Comparison of ENCODE assay signal across 8 cellular contexts in the genomic region with DNA sequence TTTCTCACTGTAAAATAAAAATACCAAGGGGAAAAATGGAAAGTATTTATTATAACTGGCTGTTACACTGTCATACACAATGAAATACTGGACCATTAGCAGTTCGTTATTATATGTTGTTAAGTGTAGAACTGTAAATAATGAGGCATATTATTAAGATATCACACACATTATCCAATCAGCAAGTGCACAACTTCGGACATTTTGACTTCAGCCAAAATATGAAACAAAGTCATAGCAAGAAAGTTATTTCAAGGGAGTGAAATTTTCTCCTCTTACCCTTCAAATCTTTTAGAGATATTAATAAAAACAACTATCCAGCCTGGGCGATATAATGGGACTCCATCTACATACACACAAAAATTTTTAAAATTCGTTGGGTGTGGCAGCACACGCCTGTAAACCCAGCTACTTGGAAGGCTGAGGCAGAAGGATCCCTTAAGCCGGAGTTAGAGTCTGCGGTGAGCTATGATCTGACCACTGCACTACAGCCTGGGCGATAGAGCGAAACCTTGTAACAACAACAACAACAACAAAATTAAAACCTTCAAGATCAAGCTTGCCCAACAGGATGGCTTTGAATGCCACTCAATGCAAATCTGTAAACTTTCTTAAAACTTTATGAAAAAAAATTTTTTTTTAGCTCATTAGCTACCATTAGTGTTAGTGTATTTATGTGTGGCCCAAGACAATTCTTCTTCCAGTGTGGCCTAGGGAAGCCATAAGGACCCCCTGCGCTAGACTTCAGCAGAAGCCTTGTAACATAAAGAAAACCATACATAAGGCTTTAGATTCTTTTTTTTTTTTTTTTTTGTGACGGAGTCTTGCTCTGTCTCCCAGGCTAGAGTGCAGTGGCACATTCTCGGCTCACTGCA. TPM values are rescaled to one million over a fixed set of nuclear protein-coding genes. Genes with fewer than 3 reads are reported as not detected.
DNase-seq lines count a peak whose midpoint lies in the region; ATAC-seq and TF ChIP-seq lines count a peak whose summit lies in the region.

No MANE protein-coding gene starts in this region.

- H3K9me3 ChIP-seq in CD4-positive, alpha-beta T cell (ENCODE audit: control insufficient read depth, low read length): no peaks in the 10 kb centered on the region
- no peaks in the 10 kb centered on the region for H3K9me3 ChIP-seq in right lobe of liver

- peak overlapping the region; percentile 71 to 80 (median 73) for H3K4me3 ChIP-seq in right lobe of liver

- no peaks in the 10 kb centered on the region for H3K27me3 Mint-ChIP-seq in CD4-positive, alpha-beta T cell
- H3K27me3 Mint-ChIP-seq in activated T-helper 17 cell treated with anti-CD3 and anti-CD28 coated beads, Interleukin-2, amount 50 U/mL, for 72 hours: no peaks in the 10 kb centered on the region

- no peak for DNase-seq in CD4-positive, alpha-beta T cell
- DNase-seq in right lobe of liver (no peak), NCI-H1436 treated with DMSO at 0.1 percent for 48 hours (lab: John Stamatoyannopoulos, UW) (no peak), retina (no peak)

- intact Hi-C loops in CD4-positive, alpha-beta T cell (cut with DNase I, micrococcal nuclease): loop anchor here (1.0 to 10.0 kb wide), 4 partner anchors 38 to 227 kb away; a partner anchor contains a TSS
- intact Hi-C loops in right lobe of liver (cut with DNase I): loop anchor here in 1 of 2 donors (5.0 kb wide), 1 partner anchor 40 kb away; a partner anchor contains a TSS

- POLR2A ChIA-PET in CD4-positive, alpha-beta T cell (lab: Charles Lee): interaction anchor here (0.9 to 5.4 kb wide), 6 partner anchors 14 to 366 kb away, joined by 3 to 419 read pairs (median 28); a partner anchor contains a TSS

- H3K27ac ChIP-seq in CD4-positive, alpha-beta T cell (ENCODE audit: low read depth, low read length): peak overlapping the region; percentile 94
- peak overlapping the region; percentile 89 to 97 (median 96) for H3K27ac ChIP-seq in right lobe of liver

- peaks cover 76% of the 10 kb centered on the region for H3K4me1 Mint-ChIP-seq in CD4-positive, alpha-beta T cell (ENCODE audit: low read depth)
- H3K4me1 Mint-ChIP-seq in activated T-helper 17 cell treated with anti-CD3 and anti-CD28 coated beads, Interleukin-2, amount 50 U/mL, for 72 hours: peaks cover 36% of the 10 kb centered on the region

- H3K4me3 Mint-ChIP-seq in CD4-positive, alpha-beta T cell: peak overlapping the region; percentile 87
- peak overlapping the region; percentile 99 for H3K4me3 Mint-ChIP-seq in activated T-helper 17 cell treated with anti-CD3 and anti-CD28 coated beads, Interleukin-2, amount 50 U/mL, for 72 hours

- peak overlapping the region; percentile 98 for H3K27ac Mint-ChIP-seq in CD4-positive, alpha-beta T cell
- peak overlapping the region; percentile 99 for H3K27ac Mint-ChIP-seq in activated T-helper 17 cell treated with anti-CD3 and anti-CD28 coated beads, Interleukin-2, amount 50 U/mL, for 72 hours

- no peaks in the 10 kb centered on the region for H3K27me3 ChIP-seq in CD4-positive, alpha-beta T cell (ENCODE audit: control insufficient read depth, insufficient read depth, low read length)
- no peaks in the 10 kb centered on the region for H3K27me3 ChIP-seq in right lobe of liver

- TF ChIP-seq POLR2A in right lobe of liver (IDR thresholded peaks at IDR 0.05): no peak

- WGBS in right lobe of liver (ENCODE audit: insufficient coverage, low coverage, low lambda C conversion rate, missing lambda C conversion rate): 73% methylated on average over 12 of the region's 12 CpGs

- no peak for ATAC-seq in CD4-positive, alpha-beta T cell (ENCODE audit: poor library complexity)
- ATAC-seq in HG03520 (IDR thresholded peaks at IDR 0.05; ENCODE audit: unreplicated experiment) (peak; percentile 14), right lobe of liver (no peak), HG03565 (IDR thresholded peaks at IDR 0.05; ENCODE audit: unreplicated experiment) (no peak), HG03378 (IDR thresholded peaks at IDR 0.05; ENCODE audit: unreplicated experiment) (no peak)
- no peak for ATAC-seq in activated T-helper 17 cell treated with anti-CD3 and anti-CD28 coated beads, Interleukin-2, amount 50 U/mL, for 72 hours (replicated peaks)

- peaks cover 0 to 19% (median 9%) of the 10 kb centered on the region in 4 donors for H3K4me1 ChIP-seq in right lobe of liver

- H3K36me3 Mint-ChIP-seq in CD4-positive, alpha-beta T cell (ENCODE audit: low read depth): peaks cover 8% of the 10 kb centered on the region
- H3K36me3 Mint-ChIP-seq in activated T-helper 17 cell treated with anti-CD3 and anti-CD28 coated beads, Interleukin-2, amount 50 U/mL, for 72 hours (ENCODE audit: low read depth): peaks cover 30% of the 10 kb centered on the region

- no peak for TF ChIP-seq CTCF in CD4-positive, alpha-beta T cell (IDR thresholded peaks at IDR 0.05)
- TF ChIP-seq CTCF in right lobe of liver (IDR thresholded peaks at IDR 0.05): no peak

- H3K36me3 ChIP-seq in right lobe of liver: no peaks in the 10 kb centered on the region

- CTCF ChIA-PET in CD4-positive, alpha-beta T cell (lab: Charles Lee): interaction anchor here (0.6 to 2.3 kb wide), 4 partner anchors 14 to 523 kb away, joined by 3 to 27 read pairs (median 3); a partner anchor contains a TSS

- no peaks in the 10 kb centered on the region for H3K9me3 Mint-ChIP-seq in CD4-positive, alpha-beta T cell
- H3K9me3 Mint-ChIP-seq in activated T-helper 17 cell treated with anti-CD3 and anti-CD28 coated beads, Interleukin-2, amount 50 U/mL, for 72 hours: no peaks in the 10 kb centered on the region

RNA-seq across cellular contexts. Expression of a gene that starts 1.3 kb away (rescaled TPM):
- 10 to 100 TPM; 12.8 to 13.7 TPM for total RNA-seq in CD4-positive, alpha-beta T cell
- total RNA-seq in activated T-helper 17 cell treated with anti-CD3 and anti-CD28 coated beads, Interleukin-2, amount 50 U/mL, for 72 hours: 10 to 100 TPM; 24.6 to 35.6 TPM
- 10 to 100 TPM; 29.8 to 34.7 (median 33.1) TPM for total RNA-seq in right lobe of liver

RNA-seq across cellular contexts. Expression of a gene that starts 40.2 kb away (rescaled TPM):
- total RNA-seq in CD4-positive, alpha-beta T cell: 100 to 1,000 TPM; 659 to 719 TPM
- 100 to 1,000 TPM; 403 to 450 TPM for total RNA-seq in activated T-helper 17 cell treated with anti-CD3 and anti-CD28 coated beads, Interleukin-2, amount 50 U/mL, for 72 hours
- total RNA-seq in right lobe of liver: 100 to 1,000 TPM; 127 to 304 (median 190) TPM
